Comparison of ENCODE assay signal across 1 cellular context in the genomic region with DNA sequence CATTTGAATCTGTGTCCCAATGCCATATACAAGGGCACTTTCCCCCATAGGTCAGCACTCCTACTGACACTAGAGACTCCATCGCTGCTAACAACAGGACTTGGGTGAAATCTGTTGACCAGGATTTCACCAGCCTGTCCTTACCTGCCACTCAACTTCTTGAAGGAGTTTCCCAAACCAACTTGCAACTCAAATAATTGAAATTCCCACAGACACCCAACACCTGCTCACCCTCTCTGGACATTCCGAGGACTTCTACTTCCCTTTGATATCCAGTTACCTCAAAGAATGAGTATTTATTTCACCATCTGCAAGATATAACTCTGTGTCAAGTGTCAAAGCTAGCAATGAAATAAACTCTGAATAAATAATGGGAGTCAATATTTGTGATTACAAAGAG.
TF ChIP-seq lines count a peak whose summit lies in the region.

No MANE protein-coding gene starts in this region.

TF ChIP-seq in GM23338, 12 proteins besides CTCF, POLR2A, EP300 and RAD21 (continued from another document):
- TF ChIP-seq, protein P1, sequence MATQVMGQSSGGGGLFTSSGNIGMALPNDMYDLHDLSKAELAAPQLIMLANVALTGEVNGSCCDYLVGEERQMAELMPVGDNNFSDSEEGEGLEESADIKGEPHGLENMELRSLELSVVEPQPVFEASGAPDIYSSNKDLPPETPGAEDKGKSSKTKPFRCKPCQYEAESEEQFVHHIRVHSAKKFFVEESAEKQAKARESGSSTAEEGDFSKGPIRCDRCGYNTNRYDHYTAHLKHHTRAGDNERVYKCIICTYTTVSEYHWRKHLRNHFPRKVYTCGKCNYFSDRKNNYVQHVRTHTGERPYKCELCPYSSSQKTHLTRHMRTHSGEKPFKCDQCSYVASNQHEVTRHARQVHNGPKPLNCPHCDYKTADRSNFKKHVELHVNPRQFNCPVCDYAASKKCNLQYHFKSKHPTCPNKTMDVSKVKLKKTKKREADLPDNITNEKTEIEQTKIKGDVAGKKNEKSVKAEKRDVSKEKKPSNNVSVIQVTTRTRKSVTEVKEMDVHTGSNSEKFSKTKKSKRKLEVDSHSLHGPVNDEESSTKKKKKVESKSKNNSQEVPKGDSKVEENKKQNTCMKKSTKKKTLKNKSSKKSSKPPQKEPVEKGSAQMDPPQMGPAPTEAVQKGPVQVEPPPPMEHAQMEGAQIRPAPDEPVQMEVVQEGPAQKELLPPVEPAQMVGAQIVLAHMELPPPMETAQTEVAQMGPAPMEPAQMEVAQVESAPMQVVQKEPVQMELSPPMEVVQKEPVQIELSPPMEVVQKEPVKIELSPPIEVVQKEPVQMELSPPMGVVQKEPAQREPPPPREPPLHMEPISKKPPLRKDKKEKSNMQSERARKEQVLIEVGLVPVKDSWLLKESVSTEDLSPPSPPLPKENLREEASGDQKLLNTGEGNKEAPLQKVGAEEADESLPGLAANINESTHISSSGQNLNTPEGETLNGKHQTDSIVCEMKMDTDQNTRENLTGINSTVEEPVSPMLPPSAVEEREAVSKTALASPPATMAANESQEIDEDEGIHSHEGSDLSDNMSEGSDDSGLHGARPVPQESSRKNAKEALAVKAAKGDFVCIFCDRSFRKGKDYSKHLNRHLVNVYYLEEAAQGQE (IDR thresholded peaks at IDR 0.05; ENCODE audit: unreplicated experiment) = no peak
- TF ChIP-seq STAT1 (IDR thresholded peaks at IDR 0.05; ENCODE audit: unreplicated experiment) = no peak
